ENCODE assay signal across 1 cellular context in the genomic region with DNA sequence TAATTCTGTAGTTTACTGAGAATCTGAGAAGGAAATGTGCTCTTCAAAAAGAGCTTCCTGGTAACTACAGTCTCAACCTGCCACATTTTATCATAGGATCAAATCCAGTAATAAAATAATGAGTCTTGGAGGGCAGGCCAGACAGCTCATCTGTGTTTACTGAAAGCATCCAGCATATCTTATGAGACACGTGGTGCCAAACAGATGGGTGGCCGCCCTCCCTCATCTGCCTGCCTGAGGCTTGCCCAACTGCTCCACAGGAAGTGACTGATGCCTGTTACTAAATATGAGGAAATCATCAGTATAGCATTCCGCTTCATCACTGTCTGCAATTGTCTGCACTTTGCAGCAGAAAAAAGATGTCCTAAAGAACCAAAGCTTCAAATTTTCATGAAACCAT.
TF ChIP-seq lines count a peak whose summit lies in the region.

No MANE protein-coding gene starts in this region.

TF ChIP-seq in WTC11, 78 proteins besides CTCF, POLR2A, EP300 and RAD21 (continued from another document):
- TF ChIP-seq, protein P1, sequence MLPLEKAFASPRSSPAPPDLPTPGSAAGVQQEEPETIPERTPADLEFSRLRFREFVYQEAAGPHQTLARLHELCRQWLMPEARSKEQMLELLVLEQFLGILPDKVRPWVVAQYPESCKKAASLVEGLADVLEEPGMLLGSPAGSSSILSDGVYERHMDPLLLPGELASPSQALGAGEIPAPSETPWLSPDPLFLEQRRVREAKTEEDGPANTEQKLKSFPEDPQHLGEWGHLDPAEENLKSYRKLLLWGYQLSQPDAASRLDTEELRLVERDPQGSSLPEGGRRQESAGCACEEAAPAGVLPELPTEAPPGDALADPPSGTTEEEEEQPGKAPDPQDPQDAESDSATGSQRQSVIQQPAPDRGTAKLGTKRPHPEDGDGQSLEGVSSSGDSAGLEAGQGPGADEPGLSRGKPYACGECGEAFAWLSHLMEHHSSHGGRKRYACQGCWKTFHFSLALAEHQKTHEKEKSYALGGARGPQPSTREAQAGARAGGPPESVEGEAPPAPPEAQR (CRISPR knock-in tag; IDR thresholded peaks at IDR 0.05): no peak
- no peak for TF ChIP-seq ZNF416 (CRISPR knock-in tag; IDR thresholded peaks at IDR 0.05)
- TF ChIP-seq TEAD1 (CRISPR knock-in tag; IDR thresholded peaks at IDR 0.05): no peak
- TF ChIP-seq NFATC4 (CRISPR knock-in tag; IDR thresholded peaks at IDR 0.05): no peak
- TF ChIP-seq MXD4 (CRISPR knock-in tag; IDR thresholded peaks at IDR 0.05; ENCODE audit: borderline replicate concordance): no peak
- TF ChIP-seq ZNF263 (CRISPR knock-in tag; IDR thresholded peaks at IDR 0.05; ENCODE audit: low read depth): no peak
- no peak for TF ChIP-seq RELA (CRISPR knock-in tag; IDR thresholded peaks at IDR 0.05; ENCODE audit: borderline replicate concordance)
- TF ChIP-seq PREB (CRISPR knock-in tag; IDR thresholded peaks at IDR 0.05; ENCODE audit: borderline replicate concordance): no peak
- TF ChIP-seq, protein P2, sequence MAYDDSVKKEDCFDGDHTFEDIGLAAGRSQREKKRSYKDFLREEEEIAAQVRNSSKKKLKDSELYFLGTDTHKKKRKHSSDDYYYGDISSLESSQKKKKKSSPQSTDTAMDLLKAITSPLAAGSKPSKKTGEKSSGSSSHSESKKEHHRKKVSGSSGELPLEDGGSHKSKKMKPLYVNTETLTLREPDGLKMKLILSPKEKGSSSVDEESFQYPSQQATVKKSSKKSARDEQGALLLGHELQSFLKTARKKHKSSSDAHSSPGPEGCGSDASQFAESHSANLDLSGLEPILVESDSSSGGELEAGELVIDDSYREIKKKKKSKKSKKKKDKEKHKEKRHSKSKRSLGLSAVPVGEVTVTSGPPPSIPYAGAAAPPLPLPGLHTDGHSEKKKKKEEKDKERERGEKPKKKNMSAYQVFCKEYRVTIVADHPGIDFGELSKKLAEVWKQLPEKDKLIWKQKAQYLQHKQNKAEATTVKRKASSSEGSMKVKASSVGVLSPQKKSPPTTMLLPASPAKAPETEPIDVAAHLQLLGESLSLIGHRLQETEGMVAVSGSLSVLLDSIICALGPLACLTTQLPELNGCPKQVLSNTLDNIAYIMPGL (CRISPR knock-in tag; IDR thresholded peaks at IDR 0.05): no peak
- no peak for TF ChIP-seq ESRRA (CRISPR knock-in tag; IDR thresholded peaks at IDR 0.05; ENCODE audit: borderline replicate concordance)
- TF ChIP-seq ZNF532 (CRISPR knock-in tag; IDR thresholded peaks at IDR 0.05; ENCODE audit: borderline replicate concordance): no peak
